ENCODE assay signal across 1 cellular context in the genomic region with DNA sequence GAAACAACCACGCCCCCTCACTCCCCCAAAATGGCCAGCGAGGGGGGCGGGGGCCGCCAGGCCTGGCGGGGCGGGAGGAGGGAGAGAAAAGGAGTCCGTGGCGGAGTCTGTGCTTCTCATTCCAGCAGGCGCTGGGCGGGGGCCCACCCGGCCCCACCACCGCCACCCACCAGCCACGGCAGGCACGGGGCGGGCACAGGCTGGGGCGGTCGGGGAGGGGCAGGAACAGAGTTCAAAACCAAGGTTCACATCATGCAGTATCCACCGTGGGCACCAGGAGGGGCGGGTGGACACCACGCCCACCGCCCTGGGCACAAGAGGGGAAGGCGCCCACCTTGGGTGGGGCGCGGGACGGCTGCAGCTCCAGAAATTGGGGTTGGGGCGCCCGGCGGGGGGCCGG.
TF ChIP-seq lines count a peak whose summit lies in the region.

No MANE protein-coding gene starts in this region.

TF ChIP-seq in K562, 482 proteins besides CTCF, POLR2A, EP300 and RAD21 (continued from another document):
- TF ChIP-seq, protein P1, sequence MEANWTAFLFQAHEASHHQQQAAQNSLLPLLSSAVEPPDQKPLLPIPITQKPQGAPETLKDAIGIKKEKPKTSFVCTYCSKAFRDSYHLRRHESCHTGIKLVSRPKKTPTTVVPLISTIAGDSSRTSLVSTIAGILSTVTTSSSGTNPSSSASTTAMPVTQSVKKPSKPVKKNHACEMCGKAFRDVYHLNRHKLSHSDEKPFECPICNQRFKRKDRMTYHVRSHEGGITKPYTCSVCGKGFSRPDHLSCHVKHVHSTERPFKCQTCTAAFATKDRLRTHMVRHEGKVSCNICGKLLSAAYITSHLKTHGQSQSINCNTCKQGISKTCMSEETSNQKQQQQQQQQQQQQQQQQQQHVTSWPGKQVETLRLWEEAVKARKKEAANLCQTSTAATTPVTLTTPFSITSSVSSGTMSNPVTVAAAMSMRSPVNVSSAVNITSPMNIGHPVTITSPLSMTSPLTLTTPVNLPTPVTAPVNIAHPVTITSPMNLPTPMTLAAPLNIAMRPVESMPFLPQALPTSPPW (CRISPR knock-in tag; IDR thresholded peaks at IDR 0.05): peak; percentile 22; the same call in 1 of the 2 replicates
